9 cellular contexts compared by ENCODE assay signal in genomic region chr4:21469438-21470032, GRCh38.
A peak's percentile ranks its signal among the peaks of the same experiment; 100 is the strongest.
DNase-seq lines count a peak whose midpoint lies in the region; ATAC-seq and TF ChIP-seq lines count a peak whose summit lies in the region.
"Had no signal": no experiment of that assay in that cellular context is flagged by ENCODE, and none has a peak within 500 bp of the region (broad histone marks: within the 10 kb centered on the region; RNA-seq: fewer than 3 reads in every experiment).

No MANE protein-coding gene starts in this region.

- no peaks in the 10 kb centered on the region for H3K79me2 ChIP-seq in MM.1S (ENCODE audit: low read length)
- no peaks in the 10 kb centered on the region for H3K79me2 ChIP-seq in neural cell (replicated peaks; ENCODE audit: insufficient read depth, low read length)

- H3K36me3 ChIP-seq in GM06990 (ENCODE audit: control insufficient read depth, insufficient read depth, low read length) = no peaks in the 10 kb centered on the region
- no peaks in the 10 kb centered on the region for H3K36me3 ChIP-seq in MM.1S (replicated peaks; ENCODE audit: insufficient read depth, low read length)
- no peaks in the 10 kb centered on the region for H3K36me3 ChIP-seq in neural cell (ENCODE audit: insufficient read depth, low read length)

- no peak overlapping the region for H2AFZ ChIP-seq in MM.1S (ENCODE audit: low read length)
- no peak overlapping the region for H2AFZ ChIP-seq in neural cell (ENCODE audit: low read depth, low read length)

- peak; percentile 86 for TF ChIP-seq RAD21 in neural cell (conservative IDR thresholded peaks at IDR 0.05)

- DNase-seq in GM06990 (ENCODE audit: extremely low read depth, insufficient read length) = no peak
- peak; percentile 9 for DNase-seq in MM.1S
- peak; percentile 60 for DNase-seq in cerebellar cortex (ENCODE audit: low spot score)
- DNase-seq in activated effector memory CD4-positive, alpha-beta T cell treated with Interleukin-2 at 50 U/mL for 16 hours = no peak
- no peak for DNase-seq in activated CD4-positive, alpha-beta T cell treated with anti-CD3 and anti-CD28 coated beads, Interleukin-2, amount 50 U/mL, for 1 hour
- DNase-seq: activated naive CD8-positive, alpha-beta T cell treated with anti-CD3 and anti-CD28 coated beads for 36 hours had no signal

- ATAC-seq in HG02970 (IDR thresholded peaks at IDR 0.05; ENCODE audit: low FRiP score, unreplicated experiment) (no peak), GM21526 (IDR thresholded peaks at IDR 0.05; ENCODE audit: low FRiP score, unreplicated experiment) (no peak)

- H4K20me1 ChIP-seq in MM.1S (ENCODE audit: insufficient read depth, low read length) (no peaks in the 10 kb centered on the region), neural cell (ENCODE audit: insufficient read depth) (no peaks in the 10 kb centered on the region)

- H3K9me2 ChIP-seq in MM.1S (replicated peaks; ENCODE audit: insufficient read depth, low read length) (no peaks in the 10 kb centered on the region), neural cell (ENCODE audit: insufficient read depth, low read length) (no peaks in the 10 kb centered on the region)

- H3K27me3 ChIP-seq in GM06990 (replicated peaks; ENCODE audit: control insufficient read depth, insufficient read depth, low read length) (no peaks in the 10 kb centered on the region), MM.1S (replicated peaks; ENCODE audit: insufficient read depth, low read length) (no peaks in the 10 kb centered on the region), neural cell (ENCODE audit: insufficient read depth, low read depth, low read length) (no peaks in the 10 kb centered on the region)

- no peaks in the 10 kb centered on the region for H3K9me3 ChIP-seq in MM.1S (replicated peaks; ENCODE audit: insufficient read depth, low read length)
- H3K9me3 ChIP-seq in neural cell (ENCODE audit: low read length) = no peaks in the 10 kb centered on the region

- no peaks in the 10 kb centered on the region for H3K4me1 ChIP-seq in MM.1S (ENCODE audit: low read length)

- TF ChIP-seq EP300 in neural cell (conservative IDR thresholded peaks at IDR 0.05; ENCODE audit: poor library complexity, severe bottlenecking) = no peak

- H3K9ac ChIP-seq in MM.1S (ENCODE audit: low read length) (no peak overlapping the region), neural cell (ENCODE audit: low read length) (no peak overlapping the region)

- no peaks in the 10 kb centered on the region for H3F3A ChIP-seq in MM.1S (ENCODE audit: insufficient read depth, low read length)
- peaks cover 3% of the 10 kb centered on the region for H3F3A ChIP-seq in neural cell (ENCODE audit: insufficient read depth, low read length, poor library complexity, severe bottlenecking)

- no peak overlapping the region for H3K27ac ChIP-seq in MM.1S (ENCODE audit: low read length)
- no peak overlapping the region for H3K27ac ChIP-seq in neural cell (ENCODE audit: low read length)

- H3K4me3 ChIP-seq in GM06990 (replicated peaks; ENCODE audit: low read depth, low read length) (no peak overlapping the region), MM.1S (ENCODE audit: low read length) (no peak overlapping the region), neural cell (ENCODE audit: low read length) (no peak overlapping the region)

- H3K4me2 ChIP-seq in MM.1S (ENCODE audit: low read depth, low read length) (no peak overlapping the region), neural cell (ENCODE audit: low read length) (no peak overlapping the region)

- TF ChIP-seq CTCF in GM06990 (IDR thresholded peaks at IDR 0.05; ENCODE audit: insufficient read depth, low read length, poor library complexity, severe bottlenecking) (peak; percentile 30), MM.1S (IDR thresholded peaks at IDR 0.05; ENCODE audit: low read length) (peak; percentile 59), neural cell (IDR thresholded peaks at IDR 0.05; ENCODE audit: poor library complexity, severe bottlenecking) (peak; percentile 81)

TF ChIP-seq in neural cell, 6 proteins besides CTCF, POLR2A, EP300 and RAD21:
- TF ChIP-seq TAF1 (IDR thresholded peaks at IDR 0.05; ENCODE audit: low read depth) (no peak), SMC3 (conservative IDR thresholded peaks at IDR 0.05; ENCODE audit: poor library complexity) (peak; percentile 83)

Comparison
In these comparisons a context has a peak if more than half of its experiments do, and no peak if none do; other contexts are left out.
1. DNase-seq: peak in MM.1S (single experiment) and cerebellar cortex (single experiment); none in GM06990 (single experiment), activated effector memory CD4-positive, alpha-beta T cell treated with Interleukin-2 at 50 U/mL for 16 hours (single experiment) and activated CD4-positive, alpha-beta T cell treated with anti-CD3 and anti-CD28 coated beads, Interleukin-2, amount 50 U/mL, for 1 hour (single experiment).
2. CTCF ChIP-seq: peak in every context shown above with its lines; median percentile 81 in neural cell; 59 in MM.1S; 30 in GM06990.